In the genomic region with DNA sequence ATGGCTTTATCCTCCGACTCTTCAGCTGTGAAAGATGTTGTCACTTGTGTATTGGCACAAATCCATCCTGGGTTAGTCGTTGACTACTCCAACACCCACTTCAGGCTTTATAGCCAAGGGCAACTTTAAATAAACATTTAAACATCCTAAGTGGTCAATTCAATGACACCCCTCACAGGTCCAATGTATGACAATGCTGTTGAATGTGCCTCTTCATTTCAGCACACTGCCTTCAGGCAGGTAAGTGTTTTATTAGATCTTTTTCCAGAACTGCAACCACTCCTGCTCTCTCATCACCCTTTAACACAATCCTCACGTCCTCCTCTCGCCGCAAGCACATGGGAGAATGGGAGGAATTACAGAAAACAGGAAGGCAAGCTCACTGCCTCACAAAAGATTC, we compare ENCODE assay signal across 1 cellular context.
TF ChIP-seq lines count a peak whose summit lies in the region.

No MANE protein-coding gene starts in this region.

TF ChIP-seq in GM23338, 12 proteins besides CTCF, POLR2A, EP300 and RAD21 (continued from another document):
- TF ChIP-seq, protein P1, sequence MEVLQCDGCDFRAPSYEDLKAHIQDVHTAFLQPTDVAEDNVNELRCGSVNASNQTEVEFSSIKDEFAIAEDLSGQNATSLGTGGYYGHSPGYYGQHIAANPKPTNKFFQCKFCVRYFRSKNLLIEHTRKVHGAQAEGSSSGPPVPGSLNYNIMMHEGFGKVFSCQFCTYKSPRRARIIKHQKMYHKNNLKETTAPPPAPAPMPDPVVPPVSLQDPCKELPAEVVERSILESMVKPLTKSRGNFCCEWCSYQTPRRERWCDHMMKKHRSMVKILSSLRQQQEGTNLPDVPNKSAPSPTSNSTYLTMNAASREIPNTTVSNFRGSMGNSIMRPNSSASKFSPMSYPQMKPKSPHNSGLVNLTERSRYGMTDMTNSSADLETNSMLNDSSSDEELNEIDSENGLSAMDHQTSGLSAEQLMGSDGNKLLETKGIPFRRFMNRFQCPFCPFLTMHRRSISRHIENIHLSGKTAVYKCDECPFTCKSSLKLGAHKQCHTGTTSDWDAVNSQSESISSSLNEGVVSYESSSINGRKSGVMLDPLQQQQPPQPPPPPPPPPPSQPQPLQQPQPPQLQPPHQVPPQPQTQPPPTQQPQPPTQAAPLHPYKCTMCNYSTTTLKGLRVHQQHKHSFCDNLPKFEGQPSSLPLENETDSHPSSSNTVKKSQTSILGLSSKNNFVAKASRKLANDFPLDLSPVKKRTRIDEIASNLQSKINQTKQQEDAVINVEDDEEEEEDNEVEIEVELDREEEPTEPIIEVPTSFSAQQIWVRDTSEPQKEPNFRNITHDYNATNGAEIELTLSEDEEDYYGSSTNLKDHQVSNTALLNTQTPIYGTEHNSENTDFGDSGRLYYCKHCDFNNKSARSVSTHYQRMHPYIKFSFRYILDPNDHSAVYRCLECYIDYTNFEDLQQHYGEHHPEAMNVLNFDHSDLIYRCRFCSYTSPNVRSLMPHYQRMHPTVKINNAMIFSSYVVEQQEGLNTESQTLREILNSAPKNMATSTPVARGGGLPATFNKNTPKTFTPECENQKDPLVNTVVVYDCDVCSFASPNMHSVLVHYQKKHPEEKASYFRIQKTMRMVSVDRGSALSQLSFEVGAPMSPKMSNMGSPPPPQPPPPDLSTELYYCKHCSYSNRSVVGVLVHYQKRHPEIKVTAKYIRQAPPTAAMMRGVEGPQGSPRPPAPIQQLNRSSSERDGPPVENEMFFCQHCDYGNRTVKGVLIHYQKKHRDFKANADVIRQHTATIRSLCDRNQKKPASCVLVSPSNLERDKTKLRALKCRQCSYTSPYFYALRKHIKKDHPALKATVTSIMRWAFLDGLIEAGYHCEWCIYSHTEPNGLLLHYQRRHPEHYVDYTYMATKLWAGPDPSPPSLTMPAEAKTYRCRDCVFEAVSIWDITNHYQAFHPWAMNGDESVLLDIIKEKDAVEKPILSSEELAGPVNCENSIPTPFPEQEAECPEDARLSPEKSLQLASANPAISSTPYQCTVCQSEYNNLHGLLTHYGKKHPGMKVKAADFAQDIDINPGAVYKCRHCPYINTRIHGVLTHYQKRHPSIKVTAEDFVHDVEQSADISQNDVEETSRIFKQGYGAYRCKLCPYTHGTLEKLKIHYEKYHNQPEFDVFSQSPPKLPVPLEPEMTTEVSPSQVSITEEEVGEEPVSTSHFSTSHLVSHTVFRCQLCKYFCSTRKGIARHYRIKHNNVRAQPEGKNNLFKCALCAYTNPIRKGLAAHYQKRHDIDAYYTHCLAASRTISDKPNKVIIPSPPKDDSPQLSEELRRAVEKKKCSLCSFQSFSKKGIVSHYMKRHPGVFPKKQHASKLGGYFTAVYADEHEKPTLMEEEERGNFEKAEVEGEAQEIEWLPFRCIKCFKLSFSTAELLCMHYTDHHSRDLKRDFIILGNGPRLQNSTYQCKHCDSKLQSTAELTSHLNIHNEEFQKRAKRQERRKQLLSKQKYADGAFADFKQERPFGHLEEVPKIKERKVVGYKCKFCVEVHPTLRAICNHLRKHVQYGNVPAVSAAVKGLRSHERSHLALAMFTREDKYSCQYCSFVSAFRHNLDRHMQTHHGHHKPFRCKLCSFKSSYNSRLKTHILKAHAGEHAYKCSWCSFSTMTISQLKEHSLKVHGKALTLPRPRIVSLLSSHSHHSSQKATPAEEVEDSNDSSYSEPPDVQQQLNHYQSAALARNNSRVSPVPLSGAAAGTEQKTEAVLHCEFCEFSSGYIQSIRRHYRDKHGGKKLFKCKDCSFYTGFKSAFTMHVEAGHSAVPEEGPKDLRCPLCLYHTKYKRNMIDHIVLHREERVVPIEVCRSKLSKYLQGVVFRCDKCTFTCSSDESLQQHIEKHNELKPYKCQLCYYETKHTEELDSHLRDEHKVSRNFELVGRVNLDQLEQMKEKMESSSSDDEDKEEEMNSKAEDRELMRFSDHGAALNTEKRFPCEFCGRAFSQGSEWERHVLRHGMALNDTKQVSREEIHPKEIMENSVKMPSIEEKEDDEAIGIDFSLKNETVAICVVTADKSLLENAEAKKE (CRISPR knock-in tag; IDR thresholded peaks at IDR 0.05) = no peak
- TF ChIP-seq, protein P2, sequence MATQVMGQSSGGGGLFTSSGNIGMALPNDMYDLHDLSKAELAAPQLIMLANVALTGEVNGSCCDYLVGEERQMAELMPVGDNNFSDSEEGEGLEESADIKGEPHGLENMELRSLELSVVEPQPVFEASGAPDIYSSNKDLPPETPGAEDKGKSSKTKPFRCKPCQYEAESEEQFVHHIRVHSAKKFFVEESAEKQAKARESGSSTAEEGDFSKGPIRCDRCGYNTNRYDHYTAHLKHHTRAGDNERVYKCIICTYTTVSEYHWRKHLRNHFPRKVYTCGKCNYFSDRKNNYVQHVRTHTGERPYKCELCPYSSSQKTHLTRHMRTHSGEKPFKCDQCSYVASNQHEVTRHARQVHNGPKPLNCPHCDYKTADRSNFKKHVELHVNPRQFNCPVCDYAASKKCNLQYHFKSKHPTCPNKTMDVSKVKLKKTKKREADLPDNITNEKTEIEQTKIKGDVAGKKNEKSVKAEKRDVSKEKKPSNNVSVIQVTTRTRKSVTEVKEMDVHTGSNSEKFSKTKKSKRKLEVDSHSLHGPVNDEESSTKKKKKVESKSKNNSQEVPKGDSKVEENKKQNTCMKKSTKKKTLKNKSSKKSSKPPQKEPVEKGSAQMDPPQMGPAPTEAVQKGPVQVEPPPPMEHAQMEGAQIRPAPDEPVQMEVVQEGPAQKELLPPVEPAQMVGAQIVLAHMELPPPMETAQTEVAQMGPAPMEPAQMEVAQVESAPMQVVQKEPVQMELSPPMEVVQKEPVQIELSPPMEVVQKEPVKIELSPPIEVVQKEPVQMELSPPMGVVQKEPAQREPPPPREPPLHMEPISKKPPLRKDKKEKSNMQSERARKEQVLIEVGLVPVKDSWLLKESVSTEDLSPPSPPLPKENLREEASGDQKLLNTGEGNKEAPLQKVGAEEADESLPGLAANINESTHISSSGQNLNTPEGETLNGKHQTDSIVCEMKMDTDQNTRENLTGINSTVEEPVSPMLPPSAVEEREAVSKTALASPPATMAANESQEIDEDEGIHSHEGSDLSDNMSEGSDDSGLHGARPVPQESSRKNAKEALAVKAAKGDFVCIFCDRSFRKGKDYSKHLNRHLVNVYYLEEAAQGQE (IDR thresholded peaks at IDR 0.05; ENCODE audit: unreplicated experiment) = no peak
- no peak for TF ChIP-seq STAT1 (IDR thresholded peaks at IDR 0.05; ENCODE audit: unreplicated experiment)
- TF ChIP-seq EZH2phosphoT487 (IDR thresholded peaks at IDR 0.05; ENCODE audit: unreplicated experiment) = no peak
- TF ChIP-seq, protein P3, sequence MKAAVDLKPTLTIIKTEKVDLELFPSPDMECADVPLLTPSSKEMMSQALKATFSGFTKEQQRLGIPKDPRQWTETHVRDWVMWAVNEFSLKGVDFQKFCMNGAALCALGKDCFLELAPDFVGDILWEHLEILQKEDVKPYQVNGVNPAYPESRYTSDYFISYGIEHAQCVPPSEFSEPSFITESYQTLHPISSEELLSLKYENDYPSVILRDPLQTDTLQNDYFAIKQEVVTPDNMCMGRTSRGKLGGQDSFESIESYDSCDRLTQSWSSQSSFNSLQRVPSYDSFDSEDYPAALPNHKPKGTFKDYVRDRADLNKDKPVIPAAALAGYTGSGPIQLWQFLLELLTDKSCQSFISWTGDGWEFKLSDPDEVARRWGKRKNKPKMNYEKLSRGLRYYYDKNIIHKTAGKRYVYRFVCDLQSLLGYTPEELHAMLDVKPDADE (IDR thresholded peaks at IDR 0.05) = no peak
- TF ChIP-seq EZH2 (IDR thresholded peaks at IDR 0.05; ENCODE audit: low read depth, unreplicated experiment) = no peak
TF ChIP-seq in GM23338: peak in this region for 0.
